9 cellular contexts compared by ENCODE assay signal in genomic region chr2:38409136-38409903, GRCh38. TPM values are rescaled to one million over a fixed set of nuclear protein-coding genes. Genes with fewer than 3 reads are reported as not detected.
A peak's percentile ranks its signal among the peaks of the same experiment; 100 is the strongest.
DNase-seq lines count a peak whose midpoint lies in the region; ATAC-seq and TF ChIP-seq lines count a peak whose summit lies in the region.
"Had no signal": no experiment of that assay in that cellular context is flagged by ENCODE, and none has a peak within 500 bp of the region (broad histone marks: within the 10 kb centered on the region; RNA-seq: fewer than 3 reads in every experiment).

No MANE protein-coding gene starts in this region.

- H3K27me3 ChIP-seq in transverse colon (no peaks in the 10 kb centered on the region), Caco-2 (replicated peaks; ENCODE audit: control insufficient read depth, insufficient read depth, low read length) (no peaks in the 10 kb centered on the region)

- TF ChIP-seq EP300 in transverse colon (IDR thresholded peaks at IDR 0.05; ENCODE audit: low read depth), result no peak

- intact Hi-C loops in transverse colon (cut with DNase I; ENCODE audit: low total_unique reads), result no loop called here
- intact Hi-C loops in Caco-2 (cut with micrococcal nuclease; ENCODE audit: unreplicated experiment), result no loop called here

- DNase-seq in fibroblast of pulmonary artery (ENCODE audit: low read depth) (peak; percentile 34), transverse colon (no peak), dedifferentiated amniotic fluid mesenchymal stem cell (ENCODE audit: extremely low spot score) (no peak), NCI-H510A (lab: John Stamatoyannopoulos, UW) (no peak), DMS53 treated with DMSO at 0.1 percent for 48 hours (lab: John Stamatoyannopoulos, UW; ENCODE audit: unreplicated experiment) (no peak), Caco-2 (no peak)

- CTCF ChIA-PET in Caco-2 (lab: Charles Lee), result no interaction called here

- H3K4me1 Mint-ChIP-seq in Caco-2 (ENCODE audit: low read depth, unreplicated experiment), result no peaks in the 10 kb centered on the region

- no TSS peak for BruUV-seq in Caco-2 (replicated peaks; lab: Mats Ljungman, UMichigan)

- H3K27ac ChIP-seq in transverse colon, result peak overlapping the region in 3 of 4 donors; percentile 2 to 51 (median 23)
- H3K27ac ChIP-seq: parathyroid adenoma had no signal

- TF ChIP-seq CTCF in fibroblast of pulmonary artery (IDR thresholded peaks at IDR 0.05; ENCODE audit: low read length, missing control alignments) (no peak), transverse colon (IDR thresholded peaks at IDR 0.05) (no peak), Caco-2 (IDR thresholded peaks at IDR 0.05; ENCODE audit: insufficient read depth in 1 of 2, low read depth in 1 of 2, low read length in 1 of 2, severe bottlenecking in 1 of 2, unreplicated experiment in 1 of 2) (no peak)

- no peaks in the 10 kb centered on the region for H3K27me3 Mint-ChIP-seq in Caco-2 (ENCODE audit: insufficient read depth, unreplicated experiment)

- peaks cover 0 to 27% (median 3%) of the 10 kb centered on the region in 4 donors for H3K4me1 ChIP-seq in transverse colon
- H3K4me1 ChIP-seq in Caco-2, result peaks cover 9% of the 10 kb centered on the region; the same call in 1 of the 2 replicates
- H3K4me1 ChIP-seq: parathyroid adenoma had no signal

- H3K9me3 ChIP-seq in transverse colon (peaks cover 13% of the 10 kb centered on the region in 2 donors), Caco-2 (peaks cover 24% of the 10 kb centered on the region)

- no peaks in the 10 kb centered on the region for H3K36me3 ChIP-seq in transverse colon
- H3K36me3 ChIP-seq in Caco-2 (ENCODE audit: control insufficient read depth, insufficient read depth, low read length), result no peaks in the 10 kb centered on the region

- H3K9me3 Mint-ChIP-seq in Caco-2 (ENCODE audit: unreplicated experiment), result peaks cover 30% of the 10 kb centered on the region

- no peaks in the 10 kb centered on the region for H3K36me3 Mint-ChIP-seq in Caco-2 (ENCODE audit: insufficient read depth, unreplicated experiment)

- ATAC-seq in GM19452 (IDR thresholded peaks at IDR 0.05; ENCODE audit: unreplicated experiment) (peak; percentile 71), HG03432 (IDR thresholded peaks at IDR 0.05; ENCODE audit: unreplicated experiment) (peak; percentile 74)

- H3K27ac Mint-ChIP-seq in Caco-2 (ENCODE audit: unreplicated experiment), result no peak overlapping the region

- in situ Hi-C loops in transverse colon (cut with MboI; ENCODE audit: low pct_ligation_motif_present in 1 of 4, low pct_unique_long_range_greater_than_20kb in 1 of 4, low sequenced_read_pairs in 3 of 4), result no loop called here

- H3K4me3 Mint-ChIP-seq in Caco-2 (ENCODE audit: unreplicated experiment), result no peak overlapping the region

- POLR2A ChIA-PET in Caco-2 (lab: Charles Lee), result no interaction called here

- no peak for TF ChIP-seq POLR2A in transverse colon (IDR thresholded peaks at IDR 0.05)

- H3K4me3 ChIP-seq in fibroblast of pulmonary artery (replicated peaks; ENCODE audit: low read depth, low read length), result no peak overlapping the region
- H3K4me3 ChIP-seq in transverse colon, result no peak overlapping the region
- no peak overlapping the region for H3K4me3 ChIP-seq in Caco-2 (ENCODE audit: low read depth, low read length)

- 35 to 48% methylated on average over 2 of the region's 2 CpGs for whole genome bisulfite sequencing in transverse colon (ENCODE audit: low coverage in 1 of 2), 2 donors

RNA-seq across cellular contexts. Expression of gene ATL2, which starts 32.2 kb away (rescaled TPM):
- total RNA-seq in transverse colon, result 100 to 1,000 TPM in 1 of 4 donors, 10 to 100 TPM in 3; 17.6 to 150 (median 69.1) TPM
- total RNA-seq in Caco-2 (2022), result 107 and 113 TPM in 2 replicates
